22 cellular contexts compared by ENCODE assay signal in genomic region chr6:122408697-122409458, GRCh38. TPM values are rescaled to one million over a fixed set of nuclear protein-coding genes. Genes with fewer than 3 reads are reported as not detected.
DNase-seq lines count a peak whose midpoint lies in the region; ATAC-seq and TF ChIP-seq lines count a peak whose summit lies in the region.
"Had no signal": no experiment of that assay in that cellular context is flagged by ENCODE, and none has a peak within 500 bp of the region (broad histone marks: within the 10 kb centered on the region; RNA-seq: fewer than 3 reads in every experiment).

No MANE protein-coding gene starts in this region.

- H3K36me3 Mint-ChIP-seq in HFFc6 (ENCODE audit: low read depth) (peaks cover 4% of the 10 kb centered on the region; the same call in 1 of the 2 replicates), osteocyte (ENCODE audit: unreplicated experiment) (peaks cover 20% of the 10 kb centered on the region)
- peaks cover 22 to 49% of the 10 kb centered on the region in 2 donors for H3K36me3 Mint-ChIP-seq in activated naive CD4-positive, alpha-beta T cell treated with anti-CD3 and anti-CD28 coated beads, Interleukin-2, amount 50 U/mL, for 72 hours

- H3K27me3 ChIP-seq in spleen (replicated peaks in 1 of 7): no peaks in the 10 kb centered on the region
- H3K27me3 ChIP-seq: heart right ventricle, Peyer's patch, thyroid gland had no signal

- H3K9me3 ChIP-seq in spleen: no peaks in the 10 kb centered on the region
- H3K9me3 ChIP-seq: heart right ventricle, lower lobe of right lung, Peyer's patch, SK-N-SH, thyroid gland had no signal

- H3K36me3 ChIP-seq in spleen: peaks cover 0 to 18% (median 5%) of the 10 kb centered on the region in 6 donors

- peaks cover 23% of the 10 kb centered on the region for H3K4me1 Mint-ChIP-seq in HFFc6 (ENCODE audit: low read depth)
- peaks cover 19% of the 10 kb centered on the region for H3K4me1 Mint-ChIP-seq in osteocyte (ENCODE audit: unreplicated experiment)

- DNase-seq in NCI-H2171 treated with DMSO at 0.1 percent for 48 hours (lab: John Stamatoyannopoulos, UW) (peak; percentile 6), NCI-H2171 (lab: John Stamatoyannopoulos, UW) (no peak), HFFc6 (no peak), osteocyte (ENCODE audit: extremely low spot score, unreplicated experiment) (no peak), G401 (ENCODE audit: low spot score) (no peak), spleen (no peak), HUDEP-2 (lab: John Stamatoyannopoulos, UW; ENCODE audit: unreplicated experiment in 76 of 76) (no peak)
- no peak for DNase-seq in activated naive CD4-positive, alpha-beta T cell treated with anti-CD3 and anti-CD28 coated beads, Interleukin-2, amount 50 U/mL, for 72 hours (ENCODE audit: low spot score in 2 of 2)
- DNase-seq: activated CD8-positive, alpha-beta memory T cell treated with anti-CD3 and anti-CD28 coated beads for 24 hours; caudate nucleus; effector CD8-positive, alpha-beta T cell; heart right ventricle; Karpas-422; lower lobe of right lung; naive B cell; NCI-H1105 treated with DMSO at 0.1 percent for 48 hours; Peyer's patch; posterior cingulate gyrus; SK-N-SH; thyroid gland had no signal

- H3K4me3 ChIP-seq in spleen: no peak overlapping the region
- H3K4me3 ChIP-seq: heart right ventricle, lower lobe of right lung, Peyer's patch, smooth muscle cell, thyroid gland had no signal

- intact Hi-C loops in spleen (cut with DNase I; ENCODE audit: low total_unique reads): no loop called here

- in situ Hi-C loops in G401 (cut with HindIII; ENCODE audit: low sequenced_read_pairs): no loop called here

- H3K27me3 Mint-ChIP-seq in HFFc6 (ENCODE audit: insufficient read depth) (no peaks in the 10 kb centered on the region), osteocyte (ENCODE audit: unreplicated experiment) (no peaks in the 10 kb centered on the region)
- H3K27me3 Mint-ChIP-seq: naive B cell had no signal

- no peak overlapping the region for H3K4me3 Mint-ChIP-seq in HFFc6
- no peak overlapping the region for H3K4me3 Mint-ChIP-seq in osteocyte (ENCODE audit: unreplicated experiment)
- H3K4me3 Mint-ChIP-seq: naive B cell had no signal

- H3K4me1 ChIP-seq in spleen: peaks cover 0 to 52% (median 2%) of the 10 kb centered on the region in 6 donors
- H3K4me1 ChIP-seq: lower lobe of right lung, Peyer's patch, thyroid gland had no signal

- H3K27ac ChIP-seq in spleen: peak overlapping the region in 4 of 8 donors; percentile 22 to 37 (median 34)
- H3K27ac ChIP-seq: 22Rv1, heart right ventricle, lower lobe of right lung, thyroid gland had no signal

- TF ChIP-seq POLR2A in spleen (IDR thresholded peaks at IDR 0.05): no peak

- WGBS in spleen, 5 donors: 60 to 73% (median 70%) methylated on average over 6 of the region's 6 CpGs

- H3K9me3 Mint-ChIP-seq in HFFc6 (no peaks in the 10 kb centered on the region), osteocyte (ENCODE audit: unreplicated experiment) (peaks cover 5% of the 10 kb centered on the region)
- peaks cover 11% of the 10 kb centered on the region in 2 donors for H3K9me3 Mint-ChIP-seq in activated naive CD4-positive, alpha-beta T cell treated with anti-CD3 and anti-CD28 coated beads, Interleukin-2, amount 50 U/mL, for 72 hours
- H3K9me3 Mint-ChIP-seq: naive B cell had no signal

- H3K27ac Mint-ChIP-seq in HFFc6 (peak overlapping the region; percentile 2; the same call in 1 of the 2 replicates), osteocyte (ENCODE audit: unreplicated experiment) (peak overlapping the region; percentile 28)
- peak overlapping the region; percentile 89 to 95 for H3K27ac Mint-ChIP-seq in activated naive CD4-positive, alpha-beta T cell treated with anti-CD3 and anti-CD28 coated beads, Interleukin-2, amount 50 U/mL, for 72 hours
- H3K27ac Mint-ChIP-seq: naive B cell had no signal

- TF ChIP-seq CTCF in HFFc6 (IDR thresholded peaks at IDR 0.05) (no peak), osteocyte (IDR thresholded peaks at IDR 0.05) (no peak), spleen (IDR thresholded peaks at IDR 0.05 in 8 of 11, conservative IDR thresholded peaks at IDR 0.05 in 3 of 11) (no peak)

- ATAC-seq in activated naive CD4-positive, alpha-beta T cell treated with anti-CD3 and anti-CD28 coated beads, Interleukin-2, amount 50 U/mL, for 72 hours: peak; percentile 40 to 57
- ATAC-seq: heart right ventricle, lower lobe of right lung had no signal

RNA-seq across cellular contexts. Expression of gene HSF2, which starts 9.4 kb away (rescaled TPM):
- total RNA-seq in HFFc6 (2021; fragmentation: NEBNext Ultra II Directional; extraction: Animal tissue kit (Norgen Biotek cat#: 25700)): 10 to 100 TPM in 2 of 6 experiments, 1 to 10 TPM in 4; 7.0 to 10.9 (median 9.2) TPM
- total RNA-seq in activated naive CD4-positive, alpha-beta T cell treated with anti-CD3 and anti-CD28 coated beads, Interleukin-2, amount 50 U/mL, for 72 hours: 10 to 100 TPM; 17.7 to 34.6 TPM
- total RNA-seq in osteocyte: 15.5 and 15.8 TPM in 2 replicates
- 15.1 and 16.7 TPM in 2 replicates for total RNA-seq in G401 (2014; rRNA removed; shearing (Covaris generic))
- total RNA-seq in spleen: 10 to 100 TPM in 5 of 7 donors, 1 to 10 TPM in 2; 7.5 to 18.2 (median 14.9) TPM
- 10 to 100 TPM in 1 of 3 donors, 1 to 10 TPM in 2; 8.5 to 11.2 (median 9.4) TPM for polyA plus RNA-seq in spleen

Comparison
In these comparisons a context has a peak if more than half of its experiments do, and no peak if none do; other contexts are left out.
1. H3K27ac Mint-ChIP-seq: peak in every context shown above with its lines; median percentile 92 in activated naive CD4-positive, alpha-beta T cell treated with anti-CD3 and anti-CD28 coated beads, Interleukin-2, amount 50 U/mL, for 72 hours; 28 in osteocyte; 2 in HFFc6.